Comparison of ENCODE assay signal across 25 cellular contexts in genomic region chr5:127009784-127010183, GRCh38.
"Had no signal": no experiment of that assay in that cellular context is flagged by ENCODE, and none has a peak within 500 bp of the region (broad histone marks: within the 10 kb centered on the region; RNA-seq: fewer than 3 reads in every experiment).

No MANE protein-coding gene starts in this region.

- DNase-seq: activated CD4-positive, alpha-beta memory T cell treated with anti-CD3 and anti-CD28 coated beads, Interleukin-2, amount 10 ng/mL, durations not matched to agents 7 days and 5 days; activated CD4-positive, alpha-beta T cell treated with anti-CD3 and anti-CD28 coated beads, Interleukin-2, amount 10 ng/mL, durations not matched to agents 24 days and 14 days; activated gamma-delta T cell; adrenal gland; brain microvascular endothelial cell; central memory CD4-positive, alpha-beta T cell; effector memory CD4-positive, alpha-beta T cell; foreskin keratinocyte; glutamatergic neuron; lower lobe of right lung; mesendoderm; naive thymus-derived CD4-positive, alpha-beta T cell; ovary; stimulated activated CD4-positive, alpha-beta T cell treated with anti-CD3 and anti-CD28 coated beads, Interleukin-2, amount 100 ng/mL, for 24 hours; SW 1271; T-helper 17 cell had no signal

- H3K27ac ChIP-seq: adrenal gland, ascending aorta, brain microvascular endothelial cell, foreskin keratinocyte, lower lobe of right lung, ovary, prostate gland, thoracic aorta, vagina had no signal

- H3K4me1 Mint-ChIP-seq: activated CD4-positive, alpha-beta memory T cell treated with anti-CD3 and anti-CD28 coated beads, Interleukin-2, amount 10 ng/mL, durations not matched to agents 7 days and 5 days; stimulated activated effector memory CD8-positive, alpha-beta T cell treated with anti-CD3 and anti-CD28 coated beads, Interleukin-12 subunit alpha, Interleukin-12 subunit beta, amount 100 ng/mL, for 72 hours had no signal

- H3K4me1 ChIP-seq: ascending aorta, foreskin keratinocyte, prostate gland, vagina had no signal

- ATAC-seq: activated naive CD4-positive, alpha-beta T cell treated with anti-CD3 and anti-CD28 coated beads, Interleukin-2, amount 50 U/mL, for 72 hours; foreskin keratinocyte; lower lobe of right lung; naive thymus-derived CD4-positive, alpha-beta T cell; stimulated activated effector memory CD8-positive, alpha-beta T cell treated with anti-CD3 and anti-CD28 coated beads, Interleukin-12 subunit alpha, Interleukin-12 subunit beta, amount 100 ng/mL, for 72 hours; T-helper 17 cell had no signal

- H3K27me3 ChIP-seq: adrenal gland, ascending aorta, brain microvascular endothelial cell, ovary, right atrium auricular region, vagina had no signal

- H3K36me3 ChIP-seq: adrenal gland, ascending aorta, brain microvascular endothelial cell, lower lobe of right lung, ovary, prostate gland, right atrium auricular region, thoracic aorta, vagina had no signal

- H3K4me3 Mint-ChIP-seq: activated CD4-positive, alpha-beta memory T cell treated with anti-CD3 and anti-CD28 coated beads, Interleukin-2, amount 10 ng/mL, durations not matched to agents 7 days and 5 days; activated CD4-positive, alpha-beta T cell treated with anti-CD3 and anti-CD28 coated beads, Interleukin-2, amount 10 ng/mL, durations not matched to agents 24 days and 14 days; activated T-helper 1 cell treated with anti-CD3 and anti-CD28 coated beads, Interleukin-12 subunit alpha, Interleukin-12 subunit beta, Interleukin-2, Interleukin-4 antibody, amounts not matched to agents 30 ng/mL and 10 ng/mL and 1 ng/mL, durations not matched to agents 14 hours and 24 hours and 36 hours; naive thymus-derived CD4-positive, alpha-beta T cell; stimulated activated effector memory CD8-positive, alpha-beta T cell treated with anti-CD3 and anti-CD28 coated beads, Interleukin-12 subunit alpha, Interleukin-12 subunit beta, amount 100 ng/mL, for 72 hours; T-helper 17 cell; type B pancreatic cell had no signal

- H3K9me3 Mint-ChIP-seq: activated CD4-positive, alpha-beta memory T cell treated with anti-CD3 and anti-CD28 coated beads, Interleukin-2, amount 10 ng/mL, durations not matched to agents 7 days and 5 days; activated naive CD4-positive, alpha-beta T cell treated with anti-CD3 and anti-CD28 coated beads, Interleukin-2, amount 50 U/mL, for 72 hours; naive thymus-derived CD4-positive, alpha-beta T cell; stimulated activated effector memory CD8-positive, alpha-beta T cell treated with anti-CD3 and anti-CD28 coated beads, Interleukin-12 subunit alpha, Interleukin-12 subunit beta, amount 100 ng/mL, for 72 hours; type B pancreatic cell had no signal

- H3K4me3 ChIP-seq: adrenal gland, ascending aorta, lower lobe of right lung, ovary, prostate gland, right atrium auricular region, thoracic aorta, vagina had no signal

- H3K27me3 Mint-ChIP-seq: activated CD4-positive, alpha-beta memory T cell treated with anti-CD3 and anti-CD28 coated beads, Interleukin-2, amount 10 ng/mL, durations not matched to agents 7 days and 5 days; activated CD4-positive, alpha-beta T cell treated with anti-CD3 and anti-CD28 coated beads, Interleukin-2, amount 10 ng/mL, durations not matched to agents 24 days and 14 days; naive thymus-derived CD4-positive, alpha-beta T cell; type B pancreatic cell had no signal

- H3K27ac Mint-ChIP-seq: activated CD4-positive, alpha-beta memory T cell treated with anti-CD3 and anti-CD28 coated beads, Interleukin-2, amount 10 ng/mL, durations not matched to agents 7 days and 5 days; activated CD4-positive, alpha-beta T cell treated with anti-CD3 and anti-CD28 coated beads, Interleukin-2, amount 10 ng/mL, durations not matched to agents 24 days and 14 days; activated naive CD4-positive, alpha-beta T cell treated with anti-CD3 and anti-CD28 coated beads, Interleukin-2, amount 50 U/mL, for 72 hours; activated T-helper 1 cell treated with anti-CD3 and anti-CD28 coated beads, Interleukin-12 subunit alpha, Interleukin-12 subunit beta, Interleukin-2, Interleukin-4 antibody, amounts not matched to agents 30 ng/mL and 10 ng/mL and 1 ng/mL, durations not matched to agents 14 hours and 24 hours and 36 hours; naive thymus-derived CD4-positive, alpha-beta T cell; stimulated activated effector memory CD8-positive, alpha-beta T cell treated with anti-CD3 and anti-CD28 coated beads, Interleukin-12 subunit alpha, Interleukin-12 subunit beta, amount 100 ng/mL, for 72 hours; T-helper 17 cell; type B pancreatic cell had no signal

- H3K9me3 ChIP-seq: adrenal gland, ascending aorta, lower lobe of right lung, ovary, prostate gland, right atrium auricular region, thoracic aorta, vagina had no signal

- H3K36me3 Mint-ChIP-seq: naive thymus-derived CD4-positive, alpha-beta T cell; stimulated activated effector memory CD8-positive, alpha-beta T cell treated with anti-CD3 and anti-CD28 coated beads, Interleukin-12 subunit alpha, Interleukin-12 subunit beta, amount 100 ng/mL, for 72 hours; type B pancreatic cell had no signal
